Comparison of ENCODE assay signal across 8 cellular contexts in genomic region chr7:114082567-114082933, GRCh38.
DNase-seq lines count a peak whose midpoint lies in the region; ATAC-seq and TF ChIP-seq lines count a peak whose summit lies in the region.

No MANE protein-coding gene starts in this region.

- H3K36me3 Mint-ChIP-seq in stimulated activated naive CD8-positive, alpha-beta T cell treated with anti-CD3 and anti-CD28 coated beads, Interleukin-15, Interleukin-2, amounts not matched to agents 100 ng/mL and 50 ng/mL, for 24 hours (ENCODE audit: low read depth): no peaks in the 10 kb centered on the region
- no peaks in the 10 kb centered on the region for H3K36me3 Mint-ChIP-seq in nephron progenitor cell (ENCODE audit: low read depth)

- H3K27me3 ChIP-seq in endocrine pancreas (ENCODE audit: control insufficient read depth, insufficient read depth, low read length): peaks cover 2% of the 10 kb centered on the region

- no peak overlapping the region for H3K9ac ChIP-seq in endocrine pancreas (ENCODE audit: control insufficient read depth, insufficient read depth, low read length)

- no peaks in the 10 kb centered on the region for H3K9me3 ChIP-seq in endocrine pancreas (ENCODE audit: control insufficient read depth, low read length)

- H3K36me3 ChIP-seq in endocrine pancreas (ENCODE audit: control insufficient read depth, insufficient read depth, low read length): no peaks in the 10 kb centered on the region

- ATAC-seq in stimulated activated naive CD8-positive, alpha-beta T cell treated with anti-CD3 and anti-CD28 coated beads, Interleukin-15, Interleukin-2, amounts not matched to agents 100 U/mL and 50 U/mL, for 24 hours: no peak
- no peak for ATAC-seq in HG02610 (IDR thresholded peaks at IDR 0.05; ENCODE audit: unreplicated experiment)

- H3K27ac Mint-ChIP-seq in stimulated activated naive CD8-positive, alpha-beta T cell treated with anti-CD3 and anti-CD28 coated beads, Interleukin-15, Interleukin-2, amounts not matched to agents 100 ng/mL and 50 ng/mL, for 24 hours: no peak overlapping the region
- H3K27ac Mint-ChIP-seq in nephron progenitor cell: peak overlapping the region; percentile 90

- H3K4me3 ChIP-seq in endocrine pancreas (ENCODE audit: control insufficient read depth, insufficient read depth, low read length): peak overlapping the region; percentile 84

- peaks cover 78% of the 10 kb centered on the region for H3K27me3 Mint-ChIP-seq in stimulated activated naive CD8-positive, alpha-beta T cell treated with anti-CD3 and anti-CD28 coated beads, Interleukin-15, Interleukin-2, amounts not matched to agents 100 ng/mL and 50 ng/mL, for 24 hours
- H3K27me3 Mint-ChIP-seq in nephron progenitor cell (ENCODE audit: low read depth, poor library complexity): peaks cover 28% of the 10 kb centered on the region

- H3K4me3 Mint-ChIP-seq in stimulated activated naive CD8-positive, alpha-beta T cell treated with anti-CD3 and anti-CD28 coated beads, Interleukin-15, Interleukin-2, amounts not matched to agents 100 ng/mL and 50 ng/mL, for 24 hours: peak overlapping the region; percentile 41
- peak overlapping the region; percentile 86 for H3K4me3 Mint-ChIP-seq in nephron progenitor cell

- DNase-seq in stimulated activated naive CD8-positive, alpha-beta T cell treated with anti-CD3 and anti-CD28 coated beads, Interleukin-15, Interleukin-2, amounts not matched to agents 100 U/mL and 50 U/mL, for 24 hours: no peak
- DNase-seq in nephron progenitor cell: no peak
- no peak for DNase-seq in iPS-NIHi7 (ENCODE audit: extremely low spot score)
- DNase-seq in NCI-H1436 (lab: John Stamatoyannopoulos, UW): no peak
- DNase-seq in foreskin melanocyte: no peak

- H3K4me1 Mint-ChIP-seq in stimulated activated naive CD8-positive, alpha-beta T cell treated with anti-CD3 and anti-CD28 coated beads, Interleukin-15, Interleukin-2, amounts not matched to agents 100 ng/mL and 50 ng/mL, for 24 hours (ENCODE audit: low read depth): peaks cover 40% of the 10 kb centered on the region
- peaks cover 61% of the 10 kb centered on the region for H3K4me1 Mint-ChIP-seq in nephron progenitor cell

- no peak for TF ChIP-seq CTCF in nephron progenitor cell (IDR thresholded peaks at IDR 0.05)

- H3K9me3 Mint-ChIP-seq in stimulated activated naive CD8-positive, alpha-beta T cell treated with anti-CD3 and anti-CD28 coated beads, Interleukin-15, Interleukin-2, amounts not matched to agents 100 ng/mL and 50 ng/mL, for 24 hours: no peaks in the 10 kb centered on the region
- no peaks in the 10 kb centered on the region for H3K9me3 Mint-ChIP-seq in nephron progenitor cell

- peaks cover 4% of the 10 kb centered on the region for H3K4me1 ChIP-seq in endocrine pancreas (ENCODE audit: control insufficient read depth, insufficient read depth, low read length)
